Comparison of ENCODE assay signal across 8 cellular contexts in the genomic region with DNA sequence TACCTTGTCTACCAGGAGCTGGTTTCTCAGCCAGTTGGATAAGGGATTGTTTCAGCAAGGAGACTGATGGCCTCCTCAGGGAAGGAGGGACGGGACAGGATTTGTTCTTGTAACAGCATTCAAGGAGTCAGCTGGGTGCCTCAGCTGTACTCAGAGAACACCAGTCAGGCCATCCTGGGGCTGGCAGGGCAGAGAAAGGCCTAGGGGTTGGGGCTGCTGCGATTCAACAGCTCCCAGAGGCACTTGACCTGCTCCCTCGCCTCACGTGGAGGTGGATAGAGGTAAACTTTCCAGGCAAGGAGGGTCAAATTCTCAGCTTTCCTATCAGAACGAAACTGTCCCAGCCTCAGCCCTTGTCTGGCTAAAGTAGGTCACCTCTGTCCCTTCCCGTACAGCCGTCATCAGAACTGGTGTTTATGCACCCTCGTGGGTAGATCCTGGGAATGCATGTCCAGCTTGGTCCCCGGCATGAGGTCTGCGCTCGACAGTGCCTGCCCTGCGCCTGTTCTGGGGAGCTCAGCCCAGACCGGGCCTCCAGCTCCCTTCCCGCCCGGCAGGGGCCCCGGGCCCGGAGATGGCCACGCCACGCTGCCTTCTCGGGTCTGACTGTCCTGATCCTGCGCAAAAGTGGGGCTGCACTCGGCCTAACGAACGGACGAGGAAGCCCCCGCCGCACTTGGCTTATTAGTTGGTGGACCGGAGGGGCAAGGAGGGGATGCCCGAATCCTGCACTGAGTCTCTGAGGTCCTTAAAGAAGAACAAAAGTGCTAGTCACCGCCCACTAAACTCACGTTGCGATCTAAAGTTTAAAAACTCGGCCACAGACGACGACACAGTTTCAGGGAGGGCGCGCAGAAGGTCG. TPM values are rescaled to one million over a fixed set of nuclear protein-coding genes. Genes with fewer than 3 reads are reported as not detected.
A peak's percentile ranks its signal among the peaks of the same experiment; 100 is the strongest.
DNase-seq lines count a peak whose midpoint lies in the region; ATAC-seq, FAIRE-seq and TF ChIP-seq lines count a peak whose summit lies in the region.

No MANE protein-coding gene starts in this region.

- peak overlapping the region; percentile 93 for H3K4me3 Mint-ChIP-seq in activated T-helper 2 cell treated with anti-CD3 and anti-CD28 coated beads, Interferon-gamma antibody, Interleukin-2, Interleukin-4, amounts not matched to agents 10 μg/mL and 5 μg/mL and 100 μg/mL, durations not matched to agents 14 hours and 24 hours and 36 hours (ENCODE audit: low read depth)

- FAIRE-seq in GM19239 (lab: Jason Lieb, UNC) = peak; percentile 71

- H3K9me3 ChIP-seq in BLaER1 (no peaks in the 10 kb centered on the region), gastroesophageal sphincter (no peaks in the 10 kb centered on the region), neuron (ENCODE audit: low read length) (no peaks in the 10 kb centered on the region)

- TF ChIP-seq EP300 in gastroesophageal sphincter (IDR thresholded peaks at IDR 0.05) = no peak

- H3K36me3 ChIP-seq in BLaER1 = 0 out of 2 replicates have a peak, but pooled peaks cover 4% of the 10 kb centered on the region
- H3K36me3 ChIP-seq in gastroesophageal sphincter = no peaks in the 10 kb centered on the region
- no peaks in the 10 kb centered on the region for H3K36me3 ChIP-seq in neuron (ENCODE audit: insufficient read depth, low read length)

- peak overlapping the region; percentile 97 for H3K27ac Mint-ChIP-seq in activated T-helper 2 cell treated with anti-CD3 and anti-CD28 coated beads, Interferon-gamma antibody, Interleukin-2, Interleukin-4, amounts not matched to agents 10 μg/mL and 5 μg/mL and 100 μg/mL, durations not matched to agents 14 hours and 24 hours and 36 hours

- peaks cover 37% of the 10 kb centered on the region for H3K4me1 ChIP-seq in BLaER1
- H3K4me1 ChIP-seq in gastroesophageal sphincter = peaks cover 0 to 29% (median 8%) of the 10 kb centered on the region in 3 donors
- peaks cover 21% of the 10 kb centered on the region for H3K4me1 ChIP-seq in neuron (ENCODE audit: insufficient read depth, low read length)

- peak overlapping the region; percentile 92 for H3K4me2 ChIP-seq in BLaER1

- intact Hi-C loops in activated T-helper 2 cell treated with anti-CD3 and anti-CD28 coated beads, Interferon-gamma antibody, Interleukin-2, Interleukin-4, amounts not matched to agents 10 μg/mL and 5 μg/mL and 100 μg/mL, durations not matched to agents 14 hours and 24 hours and 36 hours (cut with micrococcal nuclease) = loop anchor here (1.0 to 5.0 kb wide), 6 partner anchors 18 to 141 kb away; a partner anchor contains a TSS

- H3K27me3 Mint-ChIP-seq in activated T-helper 2 cell treated with anti-CD3 and anti-CD28 coated beads, Interferon-gamma antibody, Interleukin-2, Interleukin-4, amounts not matched to agents 10 μg/mL and 5 μg/mL and 100 μg/mL, durations not matched to agents 14 hours and 24 hours and 36 hours (ENCODE audit: low read depth) = no peaks in the 10 kb centered on the region

- H3K4me3 ChIP-seq in BLaER1 (peak overlapping the region; percentile 89), gastroesophageal sphincter (peak overlapping the region; percentile 45 to 93), neuron (ENCODE audit: low read length) (peak overlapping the region; percentile 76)

- no peaks in the 10 kb centered on the region for H3K9me3 Mint-ChIP-seq in activated T-helper 2 cell treated with anti-CD3 and anti-CD28 coated beads, Interferon-gamma antibody, Interleukin-2, Interleukin-4, amounts not matched to agents 10 μg/mL and 5 μg/mL and 100 μg/mL, durations not matched to agents 14 hours and 24 hours and 36 hours

- peak in 1 of 4 experiments; percentile 35 for TF ChIP-seq CTCF in gastroesophageal sphincter (IDR thresholded peaks at IDR 0.05)

- 18 to 78% methylated on average over 3 to 12 of the region's 38 CpGs for WGBS in gastroesophageal sphincter (ENCODE audit: low coverage in 1 of 2), 2 donors

- H3K36me3 Mint-ChIP-seq in activated T-helper 2 cell treated with anti-CD3 and anti-CD28 coated beads, Interferon-gamma antibody, Interleukin-2, Interleukin-4, amounts not matched to agents 10 μg/mL and 5 μg/mL and 100 μg/mL, durations not matched to agents 14 hours and 24 hours and 36 hours (ENCODE audit: low read depth) = peaks cover 30% of the 10 kb centered on the region

- H3K27ac ChIP-seq in BLaER1 (peak overlapping the region; percentile 90), gastroesophageal sphincter (peak overlapping the region; percentile 62 to 92 (median 90))

- DNase-seq in GM19239 (ENCODE audit: insufficient read length, low spot score) = no peak
- DNase-seq in activated T-helper 2 cell treated with anti-CD3 and anti-CD28 coated beads, Interferon-gamma antibody, Interleukin-2, Interleukin-4, amounts not matched to agents 10 μg/mL and 5 μg/mL and 100 μg/mL, durations not matched to agents 14 hours and 24 hours and 36 hours (ENCODE audit: low spot score) = no peak
- DNase-seq in NCI-H510A treated with DMSO at 0.1 percent for 48 hours (lab: John Stamatoyannopoulos, UW) = no peak
- DNase-seq in dedifferentiated amniotic fluid mesenchymal stem cell (ENCODE audit: extremely low spot score) = no peak

- H2AFZ ChIP-seq in neuron (ENCODE audit: low read depth, low read length) = peak overlapping the region; percentile 56

- H3K4me1 Mint-ChIP-seq in activated T-helper 2 cell treated with anti-CD3 and anti-CD28 coated beads, Interferon-gamma antibody, Interleukin-2, Interleukin-4, amounts not matched to agents 10 μg/mL and 5 μg/mL and 100 μg/mL, durations not matched to agents 14 hours and 24 hours and 36 hours (ENCODE audit: low read depth) = peaks cover 30% of the 10 kb centered on the region

- peaks cover 9% of the 10 kb centered on the region; the same call in 1 of the 2 replicates for H4K20me1 ChIP-seq in BLaER1

- H3K27me3 ChIP-seq in BLaER1 (no peaks in the 10 kb centered on the region), gastroesophageal sphincter (no peaks in the 10 kb centered on the region), neuron (ENCODE audit: insufficient read depth, low read length) (no peaks in the 10 kb centered on the region)

- ATAC-seq in HG03460 (IDR thresholded peaks at IDR 0.05; ENCODE audit: unreplicated experiment) (peak; percentile 21), gastroesophageal sphincter (peak; percentile 33)

- no peak for TF ChIP-seq POLR2A in gastroesophageal sphincter (IDR thresholded peaks at IDR 0.05)

- H3K9ac ChIP-seq in BLaER1 = peak overlapping the region; percentile 93

RNA-seq across cellular contexts. Expression of a gene that starts 0.8 kb away (rescaled TPM):
- 17.4 and 19.6 TPM in 2 replicates for total RNA-seq in activated T-helper 2 cell treated with anti-CD3 and anti-CD28 coated beads, Interferon-gamma antibody, Interleukin-2, Interleukin-4, amounts not matched to agents 10 μg/mL and 5 μg/mL and 100 μg/mL, durations not matched to agents 14 hours and 24 hours and 36 hours
- total RNA-seq in gastroesophageal sphincter = 1 to 10 TPM; 3.8 to 8.9 (median 5.4) TPM

RNA-seq across cellular contexts. Expression of a gene that starts 33.2 kb away (rescaled TPM):
- total RNA-seq in activated T-helper 2 cell treated with anti-CD3 and anti-CD28 coated beads, Interferon-gamma antibody, Interleukin-2, Interleukin-4, amounts not matched to agents 10 μg/mL and 5 μg/mL and 100 μg/mL, durations not matched to agents 14 hours and 24 hours and 36 hours = 191 and 202 TPM in 2 replicates
- total RNA-seq in gastroesophageal sphincter = 100 to 1,000 TPM in 1 of 4 donors, 10 to 100 TPM in 3; 39.7 to 101 (median 58.8) TPM
